In genomic region chr17:59812139-59812538, GRCh38 we compare ENCODE assay signal across 16 cellular contexts.
A peak's percentile ranks its signal among the peaks of the same experiment; 100 is the strongest.
DNase-seq lines count a peak whose midpoint lies in the region; ATAC-seq lines count a peak whose summit lies in the region.
"Had no signal": no experiment of that assay in that cellular context is flagged by ENCODE, and none has a peak within 500 bp of the region (broad histone marks: within the 10 kb centered on the region; RNA-seq: fewer than 3 reads in every experiment).

No MANE protein-coding gene starts in this region.

- no peak overlapping the region for H4K91ac ChIP-seq in neuronal stem cell (ENCODE audit: low read depth, low read length, poor library complexity)

- no peak for ATAC-seq in activated T-helper 17 cell treated with anti-CD3 and anti-CD28 coated beads, Interleukin-2, amount 50 U/mL, for 72 hours (replicated peaks)
- peak; percentile 49 for ATAC-seq in stimulated activated naive CD8-positive, alpha-beta T cell treated with anti-CD3 and anti-CD28 coated beads, Interleukin-15, Interleukin-2, amounts not matched to agents 100 U/mL and 50 U/mL, for 24 hours
- no peak for ATAC-seq in GM21526 (IDR thresholded peaks at IDR 0.05; ENCODE audit: low FRiP score, unreplicated experiment)

- H4K8ac ChIP-seq in neuronal stem cell (ENCODE audit: low read depth, low read length): no peak overlapping the region

- H3K27ac ChIP-seq in neuronal stem cell (replicated peaks; ENCODE audit: low read length): no peak overlapping the region

- no peaks in the 10 kb centered on the region for H3K9me3 ChIP-seq in neuronal stem cell (replicated peaks in 1 of 2; ENCODE audit: control insufficient read depth in 2 of 2, insufficient read depth in 1 of 2, low read depth in 1 of 2, low read length in 2 of 2)
- H3K9me3 ChIP-seq: Peyer's patch had no signal

- peaks cover 1 to 34% of the 10 kb centered on the region in 2 donors for H3K36me3 ChIP-seq in neuronal stem cell (replicated peaks in 1 of 2; ENCODE audit: control insufficient read depth in 2 of 2, insufficient read depth in 2 of 2, low read length in 2 of 2)

- WGBS in neuronal stem cell (ENCODE audit: extremely low coverage in 2 of 2, insufficient read length in 2 of 2, insufficient replicate concordance in 1 of 2), 2 donors: no CpG with 5 or more reads among the region's 3 CpGs

- no peak overlapping the region for H3K14ac ChIP-seq in neuronal stem cell (ENCODE audit: low read length)

- H3K4me1 ChIP-seq in neuronal stem cell (ENCODE audit: control insufficient read depth in 2 of 2, insufficient read depth in 1 of 2, low read depth in 1 of 2, low read length in 2 of 2): no peaks in the 10 kb centered on the region
- H3K4me1 ChIP-seq: Peyer's patch had no signal

- H3K27ac Mint-ChIP-seq in activated CD4-positive, alpha-beta memory T cell treated with anti-CD3 and anti-CD28 coated beads, Interleukin-2, amount 10 ng/mL, durations not matched to agents 7 days and 5 days: peak overlapping the region; percentile 13
- no peak overlapping the region for H3K27ac Mint-ChIP-seq in activated CD4-positive, alpha-beta memory T cell treated with anti-CD3 and anti-CD28 coated beads for 36 hours
- peak overlapping the region; percentile 18 for H3K27ac Mint-ChIP-seq in activated T-helper 17 cell treated with anti-CD3 and anti-CD28 coated beads, Interleukin-2, amount 50 U/mL, for 72 hours

- H3K4me2 ChIP-seq in neuronal stem cell (ENCODE audit: insufficient read depth, low read length, poor library complexity, severe bottlenecking): no peak overlapping the region

- no peaks in the 10 kb centered on the region for H3K79me1 ChIP-seq in neuronal stem cell (ENCODE audit: low read depth, low read length)

- H3K9me3 Mint-ChIP-seq in activated CD4-positive, alpha-beta memory T cell treated with anti-CD3 and anti-CD28 coated beads, Interleukin-2, amount 10 ng/mL, durations not matched to agents 7 days and 5 days: no peaks in the 10 kb centered on the region
- H3K9me3 Mint-ChIP-seq in activated CD4-positive, alpha-beta memory T cell treated with anti-CD3 and anti-CD28 coated beads for 36 hours: no peaks in the 10 kb centered on the region
- no peaks in the 10 kb centered on the region for H3K9me3 Mint-ChIP-seq in activated T-helper 17 cell treated with anti-CD3 and anti-CD28 coated beads, Interleukin-2, amount 50 U/mL, for 72 hours
- H3K9me3 Mint-ChIP-seq: activated naive CD4-positive, alpha-beta T cell treated with anti-CD3 and anti-CD28 coated beads, Interleukin-2, amount 50 U/mL, for 24 hours had no signal

- no peak overlapping the region for H2BK12ac ChIP-seq in neuronal stem cell (ENCODE audit: low read length)

- H3K4me1 Mint-ChIP-seq in activated CD4-positive, alpha-beta memory T cell treated with anti-CD3 and anti-CD28 coated beads, Interleukin-2, amount 10 ng/mL, durations not matched to agents 7 days and 5 days: peaks cover 20% of the 10 kb centered on the region
- H3K4me1 Mint-ChIP-seq in activated CD4-positive, alpha-beta memory T cell treated with anti-CD3 and anti-CD28 coated beads for 36 hours (ENCODE audit: low read depth): peaks cover 18% of the 10 kb centered on the region
- H3K4me1 Mint-ChIP-seq in activated T-helper 17 cell treated with anti-CD3 and anti-CD28 coated beads, Interleukin-2, amount 50 U/mL, for 72 hours: peaks cover 11% of the 10 kb centered on the region

- no peak overlapping the region for H2BK120ac ChIP-seq in neuronal stem cell (ENCODE audit: low read depth, low read length)

- no peak overlapping the region for H2BK15ac ChIP-seq in neuronal stem cell (ENCODE audit: low read length)

- H3K36me3 Mint-ChIP-seq in activated CD4-positive, alpha-beta memory T cell treated with anti-CD3 and anti-CD28 coated beads, Interleukin-2, amount 10 ng/mL, durations not matched to agents 7 days and 5 days (ENCODE audit: low read depth): peaks cover 47% of the 10 kb centered on the region
- H3K36me3 Mint-ChIP-seq in activated CD4-positive, alpha-beta memory T cell treated with anti-CD3 and anti-CD28 coated beads for 36 hours: peaks cover 40% of the 10 kb centered on the region
- H3K36me3 Mint-ChIP-seq in activated T-helper 17 cell treated with anti-CD3 and anti-CD28 coated beads, Interleukin-2, amount 50 U/mL, for 72 hours (ENCODE audit: low read depth): peaks cover 79% of the 10 kb centered on the region

- no peak for DNase-seq in activated CD4-positive, alpha-beta memory T cell treated with anti-CD3 and anti-CD28 coated beads, Interleukin-2, amount 10 ng/mL, durations not matched to agents 7 days and 5 days
- no peak for DNase-seq in activated CD4-positive, alpha-beta memory T cell treated with anti-CD3 and anti-CD28 coated beads for 36 hours
- DNase-seq in KBM-7 (peak; percentile 95), neuronal stem cell (ENCODE audit: low spot score) (no peak), A172 (ENCODE audit: low spot score) (no peak)
- DNase-seq in stimulated activated naive CD8-positive, alpha-beta T cell treated with anti-CD3 and anti-CD28 coated beads, Interleukin-15, Interleukin-2, amounts not matched to agents 100 U/mL and 50 U/mL, for 24 hours: no peak
- DNase-seq: activated CD4-positive, alpha-beta T cell treated with anti-CD3 and anti-CD28 coated beads, Interleukin-2, amount 50 U/mL, for 48 hours; DMS53; midbrain; NCI-H1694 treated with DMSO at 0.1 percent for 48 hours; NCI-H524; Peyer's patch; small intestine had no signal

- in situ Hi-C loops in KBM-7 (cut with MboI; ENCODE audit: low pct_unique_long_range_greater_than_20kb, low sequenced_read_pairs): no loop called here

- CTCF ChIA-PET in activated CD4-positive, alpha-beta memory T cell treated with anti-CD3 and anti-CD28 coated beads, Interleukin-2, amount 10 ng/mL, durations not matched to agents 7 days and 5 days (lab: Charles Lee): no interaction called here
- CTCF ChIA-PET in activated CD4-positive, alpha-beta memory T cell treated with anti-CD3 and anti-CD28 coated beads for 36 hours (lab: Charles Lee): no interaction called here

- H3K4me3 Mint-ChIP-seq in activated CD4-positive, alpha-beta memory T cell treated with anti-CD3 and anti-CD28 coated beads, Interleukin-2, amount 10 ng/mL, durations not matched to agents 7 days and 5 days: no peak overlapping the region
- no peak overlapping the region for H3K4me3 Mint-ChIP-seq in activated CD4-positive, alpha-beta memory T cell treated with anti-CD3 and anti-CD28 coated beads for 36 hours
- no peak overlapping the region for H3K4me3 Mint-ChIP-seq in activated T-helper 17 cell treated with anti-CD3 and anti-CD28 coated beads, Interleukin-2, amount 50 U/mL, for 72 hours
- H3K4me3 Mint-ChIP-seq: activated naive CD4-positive, alpha-beta T cell treated with anti-CD3 and anti-CD28 coated beads, Interleukin-2, amount 50 U/mL, for 24 hours had no signal

- no peak overlapping the region for H2AFZ ChIP-seq in neuronal stem cell (ENCODE audit: low read length)

- H2AK5ac ChIP-seq in neuronal stem cell (ENCODE audit: low read depth, low read length): no peak overlapping the region

- POLR2A ChIA-PET in activated CD4-positive, alpha-beta memory T cell treated with anti-CD3 and anti-CD28 coated beads, Interleukin-2, amount 10 ng/mL, durations not matched to agents 7 days and 5 days (lab: Charles Lee): interaction anchor here (1.4 kb wide), 1 partner anchor 14 kb away, joined by 4 read pairs; no protein-coding TSS in a partner anchor
- POLR2A ChIA-PET in activated CD4-positive, alpha-beta memory T cell treated with anti-CD3 and anti-CD28 coated beads for 36 hours (lab: Charles Lee): no interaction called here

- H3K4me3 ChIP-seq in neuronal stem cell (ENCODE audit: low read length in 2 of 2): no peak overlapping the region
- H3K4me3 ChIP-seq: Peyer's patch had no signal

- H2BK5ac ChIP-seq in neuronal stem cell (ENCODE audit: low read length): no peak overlapping the region

- no peaks in the 10 kb centered on the region for H3K27me3 ChIP-seq in neuronal stem cell (ENCODE audit: control insufficient read depth in 3 of 3, insufficient read depth in 3 of 3, low read depth in 1 of 3, low read length in 3 of 3)
- H3K27me3 ChIP-seq: Peyer's patch had no signal

- H3K4ac ChIP-seq in neuronal stem cell (ENCODE audit: low read length): no peak overlapping the region

- no peak overlapping the region for H3K9ac ChIP-seq in neuronal stem cell (ENCODE audit: low read depth, low read length, poor library complexity)

- intact Hi-C loops in activated CD4-positive, alpha-beta memory T cell treated with anti-CD3 and anti-CD28 coated beads for 36 hours (cut with micrococcal nuclease): no loop called here

- no peak overlapping the region for H3K18ac ChIP-seq in neuronal stem cell (ENCODE audit: low read length)

- H3K23ac ChIP-seq in neuronal stem cell (ENCODE audit: low read depth, low read length, poor library complexity): no peak overlapping the region

- H3K27me3 Mint-ChIP-seq in activated CD4-positive, alpha-beta memory T cell treated with anti-CD3 and anti-CD28 coated beads, Interleukin-2, amount 10 ng/mL, durations not matched to agents 7 days and 5 days: no peaks in the 10 kb centered on the region
- H3K27me3 Mint-ChIP-seq in activated CD4-positive, alpha-beta memory T cell treated with anti-CD3 and anti-CD28 coated beads for 36 hours: no peaks in the 10 kb centered on the region
- H3K27me3 Mint-ChIP-seq in activated T-helper 17 cell treated with anti-CD3 and anti-CD28 coated beads, Interleukin-2, amount 50 U/mL, for 72 hours: no peaks in the 10 kb centered on the region
- H3K27me3 Mint-ChIP-seq: activated naive CD4-positive, alpha-beta T cell treated with anti-CD3 and anti-CD28 coated beads, Interleukin-2, amount 50 U/mL, for 24 hours had no signal
